Comparison of ENCODE assay signal across 12 cellular contexts in genomic region chrX:19579485-19579884, GRCh38.
DNase-seq lines count a peak whose midpoint lies in the region; ATAC-seq and TF ChIP-seq lines count a peak whose summit lies in the region.
"Had no signal": no experiment of that assay in that cellular context is flagged by ENCODE, and none has a peak within 500 bp of the region (broad histone marks: within the 10 kb centered on the region; RNA-seq: fewer than 3 reads in every experiment).

No MANE protein-coding gene starts in this region.

- no peaks in the 10 kb centered on the region for H3K27me3 ChIP-seq in left lung
- H3K27me3 ChIP-seq: suprapubic skin had no signal

- H3K4me3 Mint-ChIP-seq in activated CD4-positive, alpha-beta T cell treated with anti-CD3 and anti-CD28 coated beads, Interleukin-2, amount 10 ng/mL, durations not matched to agents 24 days and 14 days = no peak overlapping the region

- H3K27me3 Mint-ChIP-seq in activated CD4-positive, alpha-beta T cell treated with anti-CD3 and anti-CD28 coated beads, Interleukin-2, amount 10 ng/mL, durations not matched to agents 24 days and 14 days = no peaks in the 10 kb centered on the region

- no peaks in the 10 kb centered on the region for H3K9me3 Mint-ChIP-seq in activated CD4-positive, alpha-beta T cell treated with anti-CD3 and anti-CD28 coated beads, Interleukin-2, amount 10 ng/mL, durations not matched to agents 24 days and 14 days

- CTCF ChIA-PET in HEK293 (lab: Yijun Ruan, JAX) = no interaction called here

- peaks cover 18% of the 10 kb centered on the region for H3K4me1 Mint-ChIP-seq in activated CD4-positive, alpha-beta T cell treated with anti-CD3 and anti-CD28 coated beads, Interleukin-2, amount 10 ng/mL, durations not matched to agents 24 days and 14 days

- TF ChIP-seq CTCF in HEK293 (tag by site-specific recombination; IDR thresholded peaks at IDR 0.05) (no peak), left lung (IDR thresholded peaks at IDR 0.05) (no peak)

- intact Hi-C loops in activated CD4-positive, alpha-beta T cell treated with anti-CD3 and anti-CD28 coated beads, Interleukin-2, amount 10 ng/mL, durations not matched to agents 24 days and 14 days (cut with micrococcal nuclease) = no loop called here
- intact Hi-C loops in left lung (cut with DNase I) = no loop called here

- H3K36me3 ChIP-seq in HEK293 (ENCODE audit: control insufficient read depth in 2 of 2, insufficient read depth in 1 of 2, low read length in 2 of 2) = no peaks in the 10 kb centered on the region; a peak in 1 of 3 replicates
- H3K36me3 ChIP-seq in left lung = no peaks in the 10 kb centered on the region
- H3K36me3 ChIP-seq: suprapubic skin had no signal

- H3K9me3 ChIP-seq in HEK293 (ENCODE audit: control insufficient read depth, insufficient read depth, low read depth, low read length) (no peaks in the 10 kb centered on the region), left lung (no peaks in the 10 kb centered on the region)
- H3K9me3 ChIP-seq: suprapubic skin had no signal

- H3K4me1 ChIP-seq in HEK293 (ENCODE audit: control insufficient read depth, insufficient read depth, low read length) (no peaks in the 10 kb centered on the region), left lung (peaks cover 0 to 3% of the 10 kb centered on the region in 2 donors)
- H3K4me1 ChIP-seq: suprapubic skin had no signal

- H3K27ac Mint-ChIP-seq in activated CD4-positive, alpha-beta T cell treated with anti-CD3 and anti-CD28 coated beads, Interleukin-2, amount 10 ng/mL, durations not matched to agents 24 days and 14 days = peak overlapping the region; percentile 67

- H3K36me3 Mint-ChIP-seq in activated CD4-positive, alpha-beta T cell treated with anti-CD3 and anti-CD28 coated beads, Interleukin-2, amount 10 ng/mL, durations not matched to agents 24 days and 14 days (ENCODE audit: low read depth) = peaks cover 23% of the 10 kb centered on the region

- H3K4me3 ChIP-seq in HEK293 (ENCODE audit: low read depth, low read length) (no peak overlapping the region), left lung (no peak overlapping the region)
- H3K4me3 ChIP-seq: suprapubic skin had no signal

- H3K27ac ChIP-seq in HEK293 (ENCODE audit: extremely low read depth, low read depth, low read length) = no peak overlapping the region
- H3K27ac ChIP-seq in left lung = no peak overlapping the region
- H3K27ac ChIP-seq: suprapubic skin had no signal

- DNase-seq in activated CD4-positive, alpha-beta T cell treated with anti-CD3 and anti-CD28 coated beads, Interleukin-2, amount 10 ng/mL, durations not matched to agents 24 days and 14 days = no peak
- DNase-seq in activated CD4-positive, alpha-beta T cell treated with anti-CD3 and anti-CD28 coated beads, Interleukin-2, amount 50 U/mL, for 4 hours = no peak
- peak; percentile 33 for DNase-seq in astrocyte of the hippocampus (ENCODE audit: low read depth, low spot score)
- no peak for DNase-seq in left lung
- no peak for DNase-seq in NCI-H526 treated with DMSO at 0.1 percent for 48 hours (lab: John Stamatoyannopoulos, UW)
- DNase-seq: ACHN; posterior cingulate gyrus; stimulated activated CD4-positive, alpha-beta T cell treated with anti-CD3 and anti-CD28 coated beads, Interleukin-4, amount 100 ng/mL, for 4 hours had no signal

- ATAC-seq in left lung = peak; percentile 49
- no peak for ATAC-seq in GM21723 (IDR thresholded peaks at IDR 0.05; ENCODE audit: unreplicated experiment)
- no peak for ATAC-seq in GM18502 (IDR thresholded peaks at IDR 0.05; ENCODE audit: poor library complexity, unreplicated experiment)

- POLR2A ChIA-PET in HEK293 (lab: Yijun Ruan, JAX) = no interaction called here

TF ChIP-seq in HEK293, 187 proteins besides CTCF, POLR2A, EP300 and RAD21:
- TF ChIP-seq ZFHX2 (tag by site-specific recombination; conservative IDR thresholded peaks at IDR 0.05) (peak; percentile 35; the same call in 1 of the 2 replicates), EGR2 (tag by site-specific recombination; IDR thresholded peaks at IDR 0.05; ENCODE audit: low read depth) (0 out of 2 replicates have a peak, but pooled peaks have one; percentile 14), ZFP69B (tag by site-specific recombination; IDR thresholded peaks at IDR 0.05) (no peak)
